7 cellular contexts compared by ENCODE assay signal in genomic region chr3:69052567-69052898, GRCh38. TPM values are rescaled to one million over a fixed set of nuclear protein-coding genes. Genes with fewer than 3 reads are reported as not detected.
A peak's percentile ranks its signal among the peaks of the same experiment; 100 is the strongest.
DNase-seq lines count a peak whose midpoint lies in the region; ATAC-seq, FAIRE-seq and TF ChIP-seq lines count a peak whose summit lies in the region.

No MANE protein-coding gene starts in this region.

- H3K27ac ChIP-seq in MM.1S (ENCODE audit: low read length): peak overlapping the region; percentile 77
- H3K27ac ChIP-seq in endothelial cell of umbilical vein (ENCODE audit: insufficient read depth, low read depth, low read length): peak overlapping the region; percentile 76
- H3K27ac ChIP-seq in pancreas: peak overlapping the region; percentile 95 to 97 (median 96)

- DNase-seq in MM.1S (no peak), endothelial cell of umbilical vein (ENCODE audit: low read depth, low spot score) (no peak), pancreas (no peak), 8988T (no peak), NCI-H345 (lab: John Stamatoyannopoulos, UW) (no peak)
- DNase-seq in stimulated activated CD4-positive, alpha-beta T cell treated with anti-CD3 and anti-CD28 coated beads, Interleukin-2, amount 100 ng/mL, for 24 hours: no peak

- intact Hi-C loops in endothelial cell of umbilical vein (cut with micrococcal nuclease) (loop anchor here (1.0 kb wide), 3 partner anchors 19 to 34 kb away; partner anchors contain the start of gene UBA3), pancreas (cut with DNase I) (no loop called here)

- H3F3A ChIP-seq in MM.1S (ENCODE audit: insufficient read depth, low read length): peaks cover 5% of the 10 kb centered on the region; the same call in 1 of the 2 replicates

- H3K9ac ChIP-seq in MM.1S (ENCODE audit: low read length) (peak overlapping the region; percentile 93), endothelial cell of umbilical vein (replicated peaks; ENCODE audit: extremely low read depth, insufficient read depth, low read length) (peak overlapping the region; percentile 57)

- H3K4me3 ChIP-seq in MM.1S (ENCODE audit: low read length) (peak overlapping the region; percentile 94), endothelial cell of umbilical vein (replicated peaks in 1 of 3; ENCODE audit: insufficient read depth in 1 of 3, low read depth in 1 of 3, low read length in 3 of 3) (peak overlapping the region in 2 of 3 experiments; percentile 25 to 85), pancreas (peak overlapping the region in 2 of 4 donors; percentile 79)

- H3K36me3 ChIP-seq in MM.1S (replicated peaks; ENCODE audit: insufficient read depth, low read length) (peaks cover 14% of the 10 kb centered on the region), endothelial cell of umbilical vein (ENCODE audit: control insufficient read depth in 2 of 2, extremely low read depth in 1 of 2, insufficient read depth in 2 of 2, low read length in 2 of 2) (peaks cover 7 to 16% of the 10 kb centered on the region in 2 experiments), pancreas (peaks cover 0 to 24% (median 0%) of the 10 kb centered on the region in 3 donors)

- peaks cover 44% of the 10 kb centered on the region for H3K79me2 ChIP-seq in MM.1S (ENCODE audit: low read length)
- peaks cover 37% of the 10 kb centered on the region for H3K79me2 ChIP-seq in endothelial cell of umbilical vein (ENCODE audit: control insufficient read depth, insufficient read depth, low read length)

- FAIRE-seq in endothelial cell of umbilical vein (lab: Jason Lieb, UNC): no peak
- no peak for FAIRE-seq in pancreas (lab: Jason Lieb, UNC)

- H3K27me3 ChIP-seq in MM.1S (replicated peaks; ENCODE audit: insufficient read depth, low read length) (no peaks in the 10 kb centered on the region), endothelial cell of umbilical vein (ENCODE audit: control insufficient read depth in 2 of 2, insufficient read depth in 2 of 2, low read length in 2 of 2) (no peaks in the 10 kb centered on the region), pancreas (no peaks in the 10 kb centered on the region)

- H3K9me1 ChIP-seq in endothelial cell of umbilical vein (replicated peaks; ENCODE audit: control insufficient read depth, extremely low read depth, insufficient read depth, low read length): no peaks in the 10 kb centered on the region

- TF ChIP-seq CTCF in MM.1S (IDR thresholded peaks at IDR 0.05; ENCODE audit: low read length) (no peak), endothelial cell of umbilical vein (IDR thresholded peaks at IDR 0.05; ENCODE audit: extremely low read depth in 1 of 2, insufficient read depth in 1 of 2, low read depth in 1 of 2, low read length in 2 of 2) (no peak), pancreas (IDR thresholded peaks at IDR 0.05) (no peak)

- TSS peak; percentile 63 for BruUV-seq in endothelial cell of umbilical vein (replicated peaks; lab: Mats Ljungman, UMichigan)

- ATAC-seq in GM21423 (IDR thresholded peaks at IDR 0.05; ENCODE audit: unreplicated experiment) (peak; percentile 8), pancreas (peak in 1 of 4 donors; percentile 1)

- dilution Hi-C loops in endothelial cell of umbilical vein (cut with MboI; ENCODE audit: extremely low pct_ligation_motif_present, low sequenced_read_pairs): no loop called here

- TF ChIP-seq POLR2A in endothelial cell of umbilical vein (IDR thresholded peaks at IDR 0.05; ENCODE audit: low read depth, low read length): no peak

- no peaks in the 10 kb centered on the region for H3K9me2 ChIP-seq in MM.1S (replicated peaks; ENCODE audit: insufficient read depth, low read length)

- H2AFZ ChIP-seq in MM.1S (ENCODE audit: low read length) (peak overlapping the region; percentile 44), endothelial cell of umbilical vein (ENCODE audit: low read depth, low read length) (peak overlapping the region; percentile 47)

- H3K4me1 ChIP-seq in MM.1S (ENCODE audit: low read length) (0 out of 2 replicates have a peak, but pooled peaks cover 6% of the 10 kb centered on the region), endothelial cell of umbilical vein (ENCODE audit: control insufficient read depth, extremely low read depth, insufficient read depth, low read length) (peaks cover 14% of the 10 kb centered on the region), pancreas (peaks cover 9 to 18% (median 17%) of the 10 kb centered on the region in 3 donors)

- POLR2A ChIA-PET in endothelial cell of umbilical vein (lab: Charles Lee): interaction anchor here (0.6 to 1.2 kb wide), 4 partner anchors 11 to 160 kb away, joined by 3 to 6 read pairs (median 3); partner anchors contain the start of gene ARL6IP5

- H3K9me3 ChIP-seq in MM.1S (replicated peaks; ENCODE audit: insufficient read depth, low read length) (no peaks in the 10 kb centered on the region), endothelial cell of umbilical vein (replicated peaks; ENCODE audit: control insufficient read depth, insufficient read depth, low read length) (no peaks in the 10 kb centered on the region), pancreas (no peaks in the 10 kb centered on the region)

- WGBS in pancreas, 2 donors: 32 to 34% methylated on average over 3 of the region's 3 CpGs

- H4K20me1 ChIP-seq in MM.1S (ENCODE audit: insufficient read depth, low read length) (no peaks in the 10 kb centered on the region), endothelial cell of umbilical vein (replicated peaks; ENCODE audit: control insufficient read depth, extremely low read depth, insufficient read depth, low read length) (no peaks in the 10 kb centered on the region)

- CTCF ChIA-PET in endothelial cell of umbilical vein (lab: Charles Lee): interaction anchor here (1.0 to 1.5 kb wide), 6 partner anchors 8 to 399 kb away, joined by 3 to 8 read pairs (median 4); partner anchors contain the start of gene EOGT

- H3K4me2 ChIP-seq in MM.1S (ENCODE audit: low read depth, low read length): peak overlapping the region; percentile 85
- H3K4me2 ChIP-seq in endothelial cell of umbilical vein (ENCODE audit: insufficient read depth, low read length): peak overlapping the region; percentile 80

TF ChIP-seq in endothelial cell of umbilical vein, 7 proteins besides CTCF, POLR2A, EP300 and RAD21 (continues in another document):
- no peak for TF ChIP-seq POLR2AphosphoS5 (IDR thresholded peaks at IDR 0.05; ENCODE audit: insufficient read depth, low read depth, low read length)
- no peak for TF ChIP-seq GATA2 (IDR thresholded peaks at IDR 0.05; ENCODE audit: insufficient read depth, insufficient read length, low read depth, low read length)
- no peak for TF ChIP-seq FOS (IDR thresholded peaks at IDR 0.05; ENCODE audit: borderline replicate concordance, insufficient read depth, low read length)
- TF ChIP-seq MAX (IDR thresholded peaks at IDR 0.05; ENCODE audit: insufficient read depth, insufficient read length): no peak
- TF ChIP-seq EZH2 (IDR thresholded peaks at IDR 0.05; ENCODE audit: borderline replicate concordance, low read depth, low read length, severe bottlenecking): no peak

RNA-seq across cellular contexts. Expression of gene TMF1, which starts 0.4 kb away (rescaled TPM):
- 32.3 and 32.7 TPM in 2 replicates for total RNA-seq in endothelial cell of umbilical vein
- 2.5 and 3.7 TPM in 2 replicates for polyA plus RNA-seq in endothelial cell of umbilical vein
- 6.2 and 12.1 TPM in 2 replicates for polyA plus RNA-seq in endothelial cell of umbilical vein (2011; cell fraction: cytosol; rRNA removed)
- polyA plus RNA-seq in endothelial cell of umbilical vein (2011; cell fraction: nucleus; rRNA removed): 14.6 and 15.1 TPM in 2 replicates
- 19.0 and 22.9 TPM in 2 replicates for polyA plus RNA-seq in endothelial cell of umbilical vein (2012)
- 30.1 and 43.0 TPM in 2 replicates for polyA minus RNA-seq in endothelial cell of umbilical vein
- polyA minus RNA-seq in endothelial cell of umbilical vein (2011; cell fraction: cytosol; rRNA and poly(A)+ RNA removed): 11.9 TPM
- 31.1 and 41.4 TPM in 2 replicates for polyA minus RNA-seq in endothelial cell of umbilical vein (2011; cell fraction: nucleus; rRNA and poly(A)+ RNA removed)
- 10 to 100 TPM; 15.2 to 25.9 (median 18.1) TPM for total RNA-seq in pancreas
- polyA plus RNA-seq in pancreas: 10 to 100 TPM in 1 of 2 donors, 1 to 10 TPM in 1; 5.7 to 10.7 TPM

RNA-seq across cellular contexts. Expression of gene UBA3, which starts 27.6 kb away (rescaled TPM):
- total RNA-seq in endothelial cell of umbilical vein: 81.6 and 84.6 TPM in 2 replicates
- 30.9 and 39.4 TPM in 2 replicates for polyA plus RNA-seq in endothelial cell of umbilical vein
- 52.4 and 54.6 TPM in 2 replicates for polyA plus RNA-seq in endothelial cell of umbilical vein (2011; cell fraction: cytosol; rRNA removed)
- 113 and 114 TPM in 2 replicates for polyA plus RNA-seq in endothelial cell of umbilical vein (2011; cell fraction: nucleus; rRNA removed)
- 40.4 and 79.9 TPM in 2 replicates for polyA plus RNA-seq in endothelial cell of umbilical vein (2012)
- polyA minus RNA-seq in endothelial cell of umbilical vein: 52.9 and 69.9 TPM in 2 replicates
- polyA minus RNA-seq in endothelial cell of umbilical vein (2011; cell fraction: cytosol; rRNA and poly(A)+ RNA removed): 16.2 TPM
- polyA minus RNA-seq in endothelial cell of umbilical vein (2011; cell fraction: nucleus; rRNA and poly(A)+ RNA removed): 44.4 and 49.2 TPM in 2 replicates
- 10 to 100 TPM; 11.7 to 32.9 (median 15.9) TPM for total RNA-seq in pancreas
- 10 to 100 TPM; 16.3 to 28.0 TPM for polyA plus RNA-seq in pancreas

RNA-seq across cellular contexts. Expression of gene ARL6IP5, which starts 32.2 kb away (rescaled TPM):
- total RNA-seq in endothelial cell of umbilical vein: 111 and 116 TPM in 2 replicates
- 96.9 and 129 TPM in 2 replicates for polyA plus RNA-seq in endothelial cell of umbilical vein
- polyA plus RNA-seq in endothelial cell of umbilical vein (2011; cell fraction: cytosol; rRNA removed): 96.6 and 110 TPM in 2 replicates
- polyA plus RNA-seq in endothelial cell of umbilical vein (2011; cell fraction: nucleus; rRNA removed): 37.5 and 46.6 TPM in 2 replicates
- 117 and 149 TPM in 2 replicates for polyA plus RNA-seq in endothelial cell of umbilical vein (2012)
- 181 and 225 TPM in 2 replicates for polyA minus RNA-seq in endothelial cell of umbilical vein
- 26.9 TPM for polyA minus RNA-seq in endothelial cell of umbilical vein (2011; cell fraction: cytosol; rRNA and poly(A)+ RNA removed)
- 22.4 and 29.2 TPM in 2 replicates for polyA minus RNA-seq in endothelial cell of umbilical vein (2011; cell fraction: nucleus; rRNA and poly(A)+ RNA removed)
- total RNA-seq in pancreas: 10 to 100 TPM; 29.5 to 78.9 (median 38.8) TPM
- polyA plus RNA-seq in pancreas: 10 to 100 TPM; 42.4 to 47.7 TPM

RNA-seq across cellular contexts. Expression of gene EOGT, which starts 39.0 kb away (rescaled TPM):
- total RNA-seq in endothelial cell of umbilical vein (99.4 and 103 TPM in 2 replicates), pancreas (10 to 100 TPM in 4 of 6 donors, 1 to 10 TPM in 2; 7.6 to 12.9 (median 10.8) TPM)
- polyA plus RNA-seq in endothelial cell of umbilical vein (31.4 and 35.6 TPM in 2 replicates), pancreas (10 to 100 TPM; 16.9 to 19.3 TPM)
- 34.3 and 35.6 TPM in 2 replicates for polyA plus RNA-seq in endothelial cell of umbilical vein (2011; cell fraction: cytosol; rRNA removed)
- polyA plus RNA-seq in endothelial cell of umbilical vein (2011; cell fraction: nucleus; rRNA removed): 65.5 and 78.1 TPM in 2 replicates
- 62.0 and 80.8 TPM in 2 replicates for polyA plus RNA-seq in endothelial cell of umbilical vein (2012)
- 98.8 and 103 TPM in 2 replicates for polyA minus RNA-seq in endothelial cell of umbilical vein
- polyA minus RNA-seq in endothelial cell of umbilical vein (2011; cell fraction: cytosol; rRNA and poly(A)+ RNA removed): 5.0 TPM
- polyA minus RNA-seq in endothelial cell of umbilical vein (2011; cell fraction: nucleus; rRNA and poly(A)+ RNA removed): 163 and 168 TPM in 2 replicates
